1 cellular context compared by ENCODE assay signal in genomic region chr1:99570486-99571089, GRCh38.
TF ChIP-seq lines count a peak whose summit lies in the region.

No MANE protein-coding gene starts in this region.

TF ChIP-seq in HepG2, 621 proteins besides CTCF, POLR2A, EP300 and RAD21 (continued from another document):
- TF ChIP-seq, protein P1, sequence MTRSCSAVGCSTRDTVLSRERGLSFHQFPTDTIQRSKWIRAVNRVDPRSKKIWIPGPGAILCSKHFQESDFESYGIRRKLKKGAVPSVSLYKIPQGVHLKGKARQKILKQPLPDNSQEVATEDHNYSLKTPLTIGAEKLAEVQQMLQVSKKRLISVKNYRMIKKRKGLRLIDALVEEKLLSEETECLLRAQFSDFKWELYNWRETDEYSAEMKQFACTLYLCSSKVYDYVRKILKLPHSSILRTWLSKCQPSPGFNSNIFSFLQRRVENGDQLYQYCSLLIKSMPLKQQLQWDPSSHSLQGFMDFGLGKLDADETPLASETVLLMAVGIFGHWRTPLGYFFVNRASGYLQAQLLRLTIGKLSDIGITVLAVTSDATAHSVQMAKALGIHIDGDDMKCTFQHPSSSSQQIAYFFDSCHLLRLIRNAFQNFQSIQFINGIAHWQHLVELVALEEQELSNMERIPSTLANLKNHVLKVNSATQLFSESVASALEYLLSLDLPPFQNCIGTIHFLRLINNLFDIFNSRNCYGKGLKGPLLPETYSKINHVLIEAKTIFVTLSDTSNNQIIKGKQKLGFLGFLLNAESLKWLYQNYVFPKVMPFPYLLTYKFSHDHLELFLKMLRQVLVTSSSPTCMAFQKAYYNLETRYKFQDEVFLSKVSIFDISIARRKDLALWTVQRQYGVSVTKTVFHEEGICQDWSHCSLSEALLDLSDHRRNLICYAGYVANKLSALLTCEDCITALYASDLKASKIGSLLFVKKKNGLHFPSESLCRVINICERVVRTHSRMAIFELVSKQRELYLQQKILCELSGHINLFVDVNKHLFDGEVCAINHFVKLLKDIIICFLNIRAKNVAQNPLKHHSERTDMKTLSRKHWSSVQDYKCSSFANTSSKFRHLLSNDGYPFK (CRISPR knock-in tag; IDR thresholded peaks at IDR 0.05; ENCODE audit: borderline replicate concordance) = no peak
